In genomic region chr2:109141727-109142283, GRCh38 we compare ENCODE assay signal across 7 cellular contexts.
"Had no signal": no experiment of that assay in that cellular context is flagged by ENCODE, and none has a peak within 500 bp of the region (broad histone marks: within the 10 kb centered on the region; RNA-seq: fewer than 3 reads in every experiment).

No MANE protein-coding gene starts in this region.

- DNase-seq: H9, HCEC 1CT, HFFc6, IMR-90, KG1 had no signal

- ATAC-seq: GM23338, K562 had no signal

- H3K4me3 ChIP-seq: GM23338, K562 had no signal
